ENCODE assay signal across 22 cellular contexts in genomic region chr20:24050119-24050518, GRCh38.
DNase-seq lines count a peak whose midpoint lies in the region; ATAC-seq and TF ChIP-seq lines count a peak whose summit lies in the region.
"Had no signal": no experiment of that assay in that cellular context is flagged by ENCODE, and none has a peak within 500 bp of the region (broad histone marks: within the 10 kb centered on the region; RNA-seq: fewer than 3 reads in every experiment).

No MANE protein-coding gene starts in this region.

- WGBS in esophagus muscularis mucosa = 69% methylated on average over 3 of the region's 3 CpGs

- POLR2A ChIA-PET in activated CD8-positive, alpha-beta T cell treated with anti-CD3 and anti-CD28 coated beads, Interleukin-2, amount 10 ng/mL, durations not matched to agents 7 days and 5 days (lab: Charles Lee) = no interaction called here
- POLR2A ChIA-PET in activated CD8-positive, alpha-beta T cell treated with anti-CD3 and anti-CD28 coated beads for 36 hours (lab: Charles Lee) = no interaction called here
- POLR2A ChIA-PET in CD4-positive, alpha-beta T cell (lab: Charles Lee) = no interaction called here

- intact Hi-C loops in activated CD8-positive, alpha-beta T cell treated with anti-CD3 and anti-CD28 coated beads for 36 hours (cut with micrococcal nuclease) = no loop called here
- intact Hi-C loops in CD4-positive, alpha-beta T cell (cut with DNase I, micrococcal nuclease) = no loop called here
- intact Hi-C loops in esophagus muscularis mucosa (cut with DNase I) = no loop called here

- ATAC-seq in activated CD8-positive, alpha-beta T cell treated with anti-CD3 and anti-CD28 coated beads, Interleukin-2, amount 10 ng/mL, durations not matched to agents 7 days and 5 days = no peak
- no peak for ATAC-seq in activated CD8-positive, alpha-beta T cell treated with anti-CD3 and anti-CD28 coated beads for 36 hours
- ATAC-seq in CD4-positive, alpha-beta T cell (ENCODE audit: poor library complexity) = no peak
- ATAC-seq in HG02840 (IDR thresholded peaks at IDR 0.05; ENCODE audit: low FRiP score, unreplicated experiment) (no peak), HG03175 (IDR thresholded peaks at IDR 0.05; ENCODE audit: unreplicated experiment) (no peak)
- ATAC-seq: GM23338 had no signal

- H3K4me3 ChIP-seq in esophagus muscularis mucosa = no peak overlapping the region
- H3K4me3 ChIP-seq: GM23338, HAP-1, PC-9 had no signal

- no peak overlapping the region for H3K27ac ChIP-seq in CD4-positive, alpha-beta T cell (ENCODE audit: low read depth, low read length)
- no peak overlapping the region for H3K27ac ChIP-seq in esophagus muscularis mucosa (replicated peaks in 1 of 4)
- H3K27ac ChIP-seq: PC-9 had no signal

- CTCF ChIA-PET in activated CD8-positive, alpha-beta T cell treated with anti-CD3 and anti-CD28 coated beads, Interleukin-2, amount 10 ng/mL, durations not matched to agents 7 days and 5 days (lab: Charles Lee) = interaction anchor here (1.7 kb wide), 1 partner anchor 22 kb away, joined by 4 read pairs; no protein-coding TSS in a partner anchor
- CTCF ChIA-PET in activated CD8-positive, alpha-beta T cell treated with anti-CD3 and anti-CD28 coated beads for 36 hours (lab: Charles Lee) = no interaction called here
- CTCF ChIA-PET in CD4-positive, alpha-beta T cell (lab: Charles Lee) = no interaction called here

- no peak for TF ChIP-seq POLR2A in esophagus muscularis mucosa (IDR thresholded peaks at IDR 0.05; ENCODE audit: low read depth)

- no peaks in the 10 kb centered on the region for H3K36me3 ChIP-seq in esophagus muscularis mucosa
- H3K36me3 ChIP-seq: BE2C, HAP-1 had no signal

- H3K4me1 ChIP-seq in esophagus muscularis mucosa = no peaks in the 10 kb centered on the region
- H3K4me1 ChIP-seq: BE2C, HAP-1 had no signal

- H3K4me3 Mint-ChIP-seq in activated CD8-positive, alpha-beta T cell treated with anti-CD3 and anti-CD28 coated beads, Interleukin-2, amount 10 ng/mL, durations not matched to agents 7 days and 5 days = no peak overlapping the region
- no peak overlapping the region for H3K4me3 Mint-ChIP-seq in activated CD8-positive, alpha-beta T cell treated with anti-CD3 and anti-CD28 coated beads for 36 hours
- H3K4me3 Mint-ChIP-seq in CD4-positive, alpha-beta T cell = no peak overlapping the region
- H3K4me3 Mint-ChIP-seq: GM23338 had no signal

- DNase-seq in activated CD8-positive, alpha-beta T cell treated with anti-CD3 and anti-CD28 coated beads, Interleukin-2, amount 10 ng/mL, durations not matched to agents 7 days and 5 days = no peak
- no peak for DNase-seq in activated CD8-positive, alpha-beta T cell treated with anti-CD3 and anti-CD28 coated beads for 36 hours
- DNase-seq in CD4-positive, alpha-beta T cell = no peak
- DNase-seq in COLO829 (ENCODE audit: low spot score) (peak; percentile 51), esophagus muscularis mucosa (ENCODE audit: extremely low spot score) (peak; percentile 81)
- DNase-seq: BE2C, EL, GF-D8, KG1, NCI-H1092, NCI-H1436 treated with DMSO at 0.1 percent for 48 hours, NCI-H1930, NCI-H2227 treated with DMSO at 0.1 percent for 48 hours, NCI-H510A, NCI-H748 treated with DMSO at 0.1 percent for 48 hours, PC-9, RPMI8226, SHP77 had no signal

- H3K27me3 ChIP-seq in CD4-positive, alpha-beta T cell (ENCODE audit: control insufficient read depth, insufficient read depth, low read length) = no peaks in the 10 kb centered on the region
- H3K27me3 ChIP-seq in esophagus muscularis mucosa = peaks cover 0 to 19% (median 0%) of the 10 kb centered on the region in 4 donors
- H3K27me3 ChIP-seq: BE2C had no signal

- H3K36me3 Mint-ChIP-seq in activated CD8-positive, alpha-beta T cell treated with anti-CD3 and anti-CD28 coated beads, Interleukin-2, amount 10 ng/mL, durations not matched to agents 7 days and 5 days (ENCODE audit: low read depth) = peaks cover 5% of the 10 kb centered on the region
- H3K36me3 Mint-ChIP-seq in activated CD8-positive, alpha-beta T cell treated with anti-CD3 and anti-CD28 coated beads for 36 hours (ENCODE audit: low read depth) = no peaks in the 10 kb centered on the region
- no peaks in the 10 kb centered on the region for H3K36me3 Mint-ChIP-seq in CD4-positive, alpha-beta T cell (ENCODE audit: low read depth)

- H3K27ac Mint-ChIP-seq in activated CD8-positive, alpha-beta T cell treated with anti-CD3 and anti-CD28 coated beads, Interleukin-2, amount 10 ng/mL, durations not matched to agents 7 days and 5 days = peak overlapping the region; percentile 71
- no peak overlapping the region for H3K27ac Mint-ChIP-seq in activated CD8-positive, alpha-beta T cell treated with anti-CD3 and anti-CD28 coated beads for 36 hours
- H3K27ac Mint-ChIP-seq in CD4-positive, alpha-beta T cell = peak overlapping the region; percentile 81
- H3K27ac Mint-ChIP-seq: GM23338 had no signal

- no peaks in the 10 kb centered on the region for H3K27me3 Mint-ChIP-seq in activated CD8-positive, alpha-beta T cell treated with anti-CD3 and anti-CD28 coated beads, Interleukin-2, amount 10 ng/mL, durations not matched to agents 7 days and 5 days (ENCODE audit: low read depth)
- no peaks in the 10 kb centered on the region for H3K27me3 Mint-ChIP-seq in activated CD8-positive, alpha-beta T cell treated with anti-CD3 and anti-CD28 coated beads for 36 hours
- H3K27me3 Mint-ChIP-seq in CD4-positive, alpha-beta T cell = no peaks in the 10 kb centered on the region

- peaks cover 51% of the 10 kb centered on the region for H3K4me1 Mint-ChIP-seq in activated CD8-positive, alpha-beta T cell treated with anti-CD3 and anti-CD28 coated beads, Interleukin-2, amount 10 ng/mL, durations not matched to agents 7 days and 5 days (ENCODE audit: low read depth)
- H3K4me1 Mint-ChIP-seq in activated CD8-positive, alpha-beta T cell treated with anti-CD3 and anti-CD28 coated beads for 36 hours (ENCODE audit: low read depth) = peaks cover 42% of the 10 kb centered on the region
- peaks cover 57% of the 10 kb centered on the region for H3K4me1 Mint-ChIP-seq in CD4-positive, alpha-beta T cell (ENCODE audit: low read depth)
- H3K4me1 Mint-ChIP-seq: GM23338 had no signal

- no peaks in the 10 kb centered on the region for H3K9me3 ChIP-seq in CD4-positive, alpha-beta T cell (ENCODE audit: control insufficient read depth, low read length)
- no peaks in the 10 kb centered on the region for H3K9me3 ChIP-seq in esophagus muscularis mucosa
- H3K9me3 ChIP-seq: BE2C, HAP-1 had no signal

- TF ChIP-seq EP300 in esophagus muscularis mucosa (IDR thresholded peaks at IDR 0.05) = no peak

- TF ChIP-seq CTCF in activated CD8-positive, alpha-beta T cell treated with anti-CD3 and anti-CD28 coated beads for 36 hours (IDR thresholded peaks at IDR 0.05) = no peak
- no peak for TF ChIP-seq CTCF in CD4-positive, alpha-beta T cell (IDR thresholded peaks at IDR 0.05)
- no peak for TF ChIP-seq CTCF in esophagus muscularis mucosa (IDR thresholded peaks at IDR 0.05)

- H3K9me3 Mint-ChIP-seq in activated CD8-positive, alpha-beta T cell treated with anti-CD3 and anti-CD28 coated beads, Interleukin-2, amount 10 ng/mL, durations not matched to agents 7 days and 5 days (ENCODE audit: insufficient read depth) = no peaks in the 10 kb centered on the region
- H3K9me3 Mint-ChIP-seq in activated CD8-positive, alpha-beta T cell treated with anti-CD3 and anti-CD28 coated beads for 36 hours = no peaks in the 10 kb centered on the region
- H3K9me3 Mint-ChIP-seq in CD4-positive, alpha-beta T cell = no peaks in the 10 kb centered on the region
- H3K9me3 Mint-ChIP-seq: GM23338 had no signal

Comparison
In these comparisons a context has a peak if more than half of its experiments do, and no peak if none do; other contexts are left out.
1. DNase-seq: peak in COLO829 (single experiment) and esophagus muscularis mucosa (single experiment); none in activated CD8-positive, alpha-beta T cell treated with anti-CD3 and anti-CD28 coated beads, Interleukin-2, amount 10 ng/mL, durations not matched to agents 7 days and 5 days (single experiment), activated CD8-positive, alpha-beta T cell treated with anti-CD3 and anti-CD28 coated beads for 36 hours (single experiment) and CD4-positive, alpha-beta T cell (0 of 10).